ENCODE assay signal across 9 cellular contexts in genomic region chr4:139266583-139267257, GRCh38. TPM values are rescaled to one million over a fixed set of nuclear protein-coding genes. Genes with fewer than 3 reads are reported as not detected.
DNase-seq lines count a peak whose midpoint lies in the region; ATAC-seq, FAIRE-seq and TF ChIP-seq lines count a peak whose summit lies in the region.
"Had no signal": no experiment of that assay in that cellular context is flagged by ENCODE, and none has a peak within 500 bp of the region (broad histone marks: within the 10 kb centered on the region; RNA-seq: fewer than 3 reads in every experiment).

No MANE protein-coding gene starts in this region.

- H3K9me3 Mint-ChIP-seq in IgD-negative memory B cell, result no peaks in the 10 kb centered on the region

- no peaks in the 10 kb centered on the region for H3K27me3 ChIP-seq in K562 (ENCODE audit: control insufficient read depth in 2 of 2, insufficient read depth in 2 of 2, low read length in 2 of 2)

- peak; percentile 98 for ATAC-seq in GM21723 (IDR thresholded peaks at IDR 0.05; ENCODE audit: unreplicated experiment)
- peak; percentile 99 for ATAC-seq in K562

- H3K4me2 ChIP-seq in K562 (ENCODE audit: insufficient read depth, low read length), result peak overlapping the region; percentile 71

- H3K27me3 Mint-ChIP-seq in IgD-negative memory B cell, result no peaks in the 10 kb centered on the region

- peak; percentile 74 for TF ChIP-seq EP300 in K562 (IDR thresholded peaks at IDR 0.05; ENCODE audit: low read length)

- peak; percentile 90 for DNase-seq in EH (ENCODE audit: low read depth)
- DNase-seq in UCSD-AML1 (lab: John Stamatoyannopoulos, UW; ENCODE audit: unreplicated experiment), result peak; percentile 43
- DNase-seq in K562 (ENCODE audit: extremely low read depth in 1 of 4, low spot score in 3 of 4), result peak; percentile 62 to 92 (median 76)
- peak; percentile 76 to 85 for DNase-seq in stimulated activated CD4-positive, alpha-beta T cell treated with anti-CD3 and anti-CD28 coated beads, Interleukin-15, amount 100 ng/mL, for 48 hours (ENCODE audit: low read depth in 2 of 2)
- DNase-seq in cerebellar nuclear complex (lab: John Stamatoyannopoulos, UW), result no peak

- intact Hi-C loops in K562 (cut with micrococcal nuclease), result no loop called here

- no peaks in the 10 kb centered on the region for H3K36me3 ChIP-seq in K562 (ENCODE audit: control insufficient read depth, insufficient read depth, low read length)

- FAIRE-seq in K562 (lab: Jason Lieb, UNC) (peak; percentile 98), islet of Langerhans (lab: Jason Lieb, UNC) (peak; percentile 79)

- TF ChIP-seq POLR2A in K562 (conservative IDR thresholded peaks at IDR 0.05), result no peak

- no TSS peak for BruUV-seq in K562 (replicated peaks; lab: Mats Ljungman, UMichigan)

- no peaks in the 10 kb centered on the region for H3K9me3 ChIP-seq in K562 (replicated peaks; ENCODE audit: control insufficient read depth, insufficient read depth, low read depth, low read length)

- no peaks in the 10 kb centered on the region for H3K9me1 ChIP-seq in K562 (ENCODE audit: control insufficient read depth, insufficient read depth, low read length)

- TF ChIP-seq CTCF in K562 (IDR thresholded peaks at IDR 0.05 in 2 of 3, conservative IDR thresholded peaks at IDR 0.05 in 1 of 3; ENCODE audit: insufficient read depth in 2 of 3, low read depth in 1 of 3, low read length in 3 of 3), result 0 out of 6 replicates have a peak, but pooled peaks of 1 of the 3 experiments have one; percentile 8

- peak in 1 of 2 experiments; percentile 6; a peak in 1 of 4 replicates for TF ChIP-seq RAD21 in K562 (CRISPR knock-in tag; conservative IDR thresholded peaks at IDR 0.05 in 1 of 2, IDR thresholded peaks at IDR 0.05 in 1 of 2)

- peaks cover 10 to 13% (median 12%) of the 10 kb centered on the region in 3 donors for H3K4me1 Mint-ChIP-seq in IgD-negative memory B cell

- peaks cover 2% of the 10 kb centered on the region for H3K36me3 Mint-ChIP-seq in IgD-negative memory B cell

- WGBS in K562 (ENCODE audit: insufficient coverage, low coverage, missing lambda C conversion rate), result 12% methylated on average over 14 of the region's 14 CpGs

- in situ Hi-C loops in K562 (cut with MboI), result no loop called here

- CTCF ChIA-PET in K562 (lab: Yijun Ruan, JAX; ENCODE audit: low intra/inter-chr PET ratio), result no interaction called here

- H3K9ac ChIP-seq in K562 (ENCODE audit: insufficient read depth in 1 of 2, low read depth in 2 of 2, low read length in 2 of 2), result peak overlapping the region in 1 of 2 experiments; percentile 39; a peak in 2 of 4 replicates

- H4K20me1 ChIP-seq in K562 (replicated peaks; ENCODE audit: control insufficient read depth, insufficient read depth, low read length), result 0 out of 2 replicates have a peak, but pooled peaks cover 6% of the 10 kb centered on the region

- peak overlapping the region; percentile 33 to 93 (median 80) for H3K4me3 Mint-ChIP-seq in IgD-negative memory B cell

- peak overlapping the region; percentile 13; the same call in 1 of the 2 replicates for H3K4me3 ChIP-seq in K562

- H2AFZ ChIP-seq in K562 (ENCODE audit: low read depth, low read length), result peak overlapping the region; percentile 88

- H3K79me2 ChIP-seq in K562 (ENCODE audit: control insufficient read depth, insufficient read depth, low read length), result no peaks in the 10 kb centered on the region

- POLR2A ChIA-PET in K562 (lab: Yijun Ruan, JAX), result interaction anchor here (0.6 to 1.3 kb wide), 5 partner anchors 16 to 400 kb away, joined by 3 to 5 read pairs (median 3); partner anchors contain the start of gene NAA15

- H3K27ac ChIP-seq in K562 (ENCODE audit: extremely low read depth, low read depth, low read length), result peak overlapping the region; percentile 16; the same call in 2 of the 3 replicates
- H3K27ac ChIP-seq: epithelial cell of prostate had no signal

- peak overlapping the region in 2 of 3 donors; percentile 25 to 81 for H3K27ac Mint-ChIP-seq in IgD-negative memory B cell

- H3K4me1 ChIP-seq in K562 (replicated peaks in 1 of 2; ENCODE audit: control insufficient read depth in 2 of 2, insufficient read depth in 2 of 2, low read length in 2 of 2), result peaks cover 5 to 14% of the 10 kb centered on the region in 2 experiments; a peak in 4 of 5 replicates

RNA-seq across cellular contexts. Expression of gene MGARP, which starts 13.3 kb away (rescaled TPM):
- 0.19 TPM for polyA plus RNA-seq in IgD-negative memory B cell
- total RNA-seq in K562 (2011; cell fraction: chromatin; rRNA removed; ENCODE audit: low replicate concordance), result not detected in 2 replicates
- total RNA-seq in K562 (2011; cell fraction: nucleolus; rRNA removed), result not detected in 2 replicates
- total RNA-seq in K562 (2011; cell fraction: nucleoplasm; rRNA removed), result not detected in 2 replicates
- total RNA-seq in K562 (2014; rRNA removed), result not detected in 2 replicates
- 0.11 and 0.16 TPM in 2 replicates for total RNA-seq in K562 (2014; rRNA removed; fragmentation: Illumina TruSeq; extraction: Trizol)
- 0.15 TPM in 1 of 2 replicates, not detected in the other for total RNA-seq in K562 (2015; rRNA removed; fragmentation: Illumina TruSeq; extraction: Trizol)
- 0.31 and 0.35 TPM in 2 replicates for total RNA-seq in K562 (2021)
- 0.11 and 0.14 TPM in 2 replicates for polyA plus RNA-seq in K562 (2011; rRNA removed)
- polyA plus RNA-seq in K562 (2011; cell fraction: cytosol; rRNA removed), result 0.07 and 0.12 TPM in 2 replicates
- not detected in 2 replicates for polyA plus RNA-seq in K562 (2011; cell fraction: nucleus; rRNA removed)
- 0.07 and 0.17 TPM in 2 replicates for polyA plus RNA-seq in K562 (2012)
- 0.11 TPM in 1 of 2 replicates, not detected in the other for polyA plus RNA-seq in K562 (2014; fragmentation: Illumina TruSeq; extraction: Trizol)
- polyA plus RNA-seq in K562 (2014; fragmentation: Nextera tagmentation; extraction: Ambion mirVana), result under 1 TPM; 0.23 to 0.45 TPM
- not detected in 2 replicates for polyA plus RNA-seq in K562 (2014; rRNA removed)
- 0.30 TPM in 1 of 2 replicates, not detected in the other for polyA minus RNA-seq in K562 (2011; rRNA and poly(A)+ RNA removed)
- not detected in 2 replicates for polyA minus RNA-seq in K562 (2011; cell fraction: cytosol; rRNA and poly(A)+ RNA removed)
- not detected in 2 replicates for polyA minus RNA-seq in K562 (2011; cell fraction: nucleus; rRNA and poly(A)+ RNA removed)

RNA-seq across cellular contexts. Expression of gene NAA15, which starts 34.6 kb away (rescaled TPM):
- polyA plus RNA-seq in IgD-negative memory B cell (38.9 TPM), K562 (2011; rRNA removed) (39.8 and 61.9 TPM in 2 replicates), K562 (2014; fragmentation: Illumina TruSeq; extraction: Trizol) (60.4 and 76.4 TPM in 2 replicates), K562 (2014; fragmentation: Nextera tagmentation; extraction: Ambion mirVana) (10 to 100 TPM; 37.8 to 41.3 TPM), K562 (2014; rRNA removed) (45.9 and 48.9 TPM in 2 replicates)
- 31.5 and 142 TPM in 2 replicates for total RNA-seq in K562 (2011; cell fraction: chromatin; rRNA removed; ENCODE audit: low replicate concordance)
- 14.3 and 21.7 TPM in 2 replicates for total RNA-seq in K562 (2011; cell fraction: nucleolus; rRNA removed)
- 41.9 and 67.9 TPM in 2 replicates for total RNA-seq in K562 (2011; cell fraction: nucleoplasm; rRNA removed)
- total RNA-seq in K562 (2014; rRNA removed) (63.2 and 67.6 TPM in 2 replicates), K562 (2014; rRNA removed; fragmentation: Illumina TruSeq; extraction: Trizol) (114 and 126 TPM in 2 replicates), K562 (2015; rRNA removed; fragmentation: Illumina TruSeq; extraction: Trizol) (87.5 and 96.4 TPM in 2 replicates), K562 (2021) (117 TPM in 2 replicates)
- polyA plus RNA-seq in K562 (2011; cell fraction: cytosol; rRNA removed), result 5.5 and 10.9 TPM in 2 replicates
- 10.4 and 12.4 TPM in 2 replicates for polyA plus RNA-seq in K562 (2011; cell fraction: nucleus; rRNA removed)
- 29.9 and 48.2 TPM in 2 replicates for polyA plus RNA-seq in K562 (2012)
- polyA minus RNA-seq in K562 (2011; rRNA and poly(A)+ RNA removed), result 148 and 165 TPM in 2 replicates
- 44.9 and 54.8 TPM in 2 replicates for polyA minus RNA-seq in K562 (2011; cell fraction: cytosol; rRNA and poly(A)+ RNA removed)
- polyA minus RNA-seq in K562 (2011; cell fraction: nucleus; rRNA and poly(A)+ RNA removed), result 25.8 and 45.7 TPM in 2 replicates

RNA-seq across cellular contexts. Expression of gene NDUFC1, which starts 35.6 kb away (rescaled TPM):
- polyA plus RNA-seq in IgD-negative memory B cell (107 TPM), K562 (2011; rRNA removed) (55.8 and 58.9 TPM in 2 replicates), K562 (2014; fragmentation: Illumina TruSeq; extraction: Trizol) (62.2 and 119 TPM in 2 replicates), K562 (2014; fragmentation: Nextera tagmentation; extraction: Ambion mirVana) (100 to 1,000 TPM; 350 to 378 TPM), K562 (2014; rRNA removed) (170 and 180 TPM in 2 replicates)
- 12.2 and 17.5 TPM in 2 replicates for total RNA-seq in K562 (2011; cell fraction: chromatin; rRNA removed; ENCODE audit: low replicate concordance)
- 10.5 and 16.2 TPM in 2 replicates for total RNA-seq in K562 (2011; cell fraction: nucleolus; rRNA removed)
- 17.0 and 26.2 TPM in 2 replicates for total RNA-seq in K562 (2011; cell fraction: nucleoplasm; rRNA removed)
- total RNA-seq in K562 (2014; rRNA removed) (82.2 and 120 TPM in 2 replicates), K562 (2014; rRNA removed; fragmentation: Illumina TruSeq; extraction: Trizol) (89.2 and 89.5 TPM in 2 replicates), K562 (2015; rRNA removed; fragmentation: Illumina TruSeq; extraction: Trizol) (141 and 142 TPM in 2 replicates), K562 (2021) (88.8 and 95.4 TPM in 2 replicates)
- polyA plus RNA-seq in K562 (2011; cell fraction: cytosol; rRNA removed), result 49.9 and 58.8 TPM in 2 replicates
- 32.8 and 33.1 TPM in 2 replicates for polyA plus RNA-seq in K562 (2011; cell fraction: nucleus; rRNA removed)
- polyA plus RNA-seq in K562 (2012), result 84.9 and 145 TPM in 2 replicates
- polyA minus RNA-seq in K562 (2011; rRNA and poly(A)+ RNA removed), result 19.1 and 19.5 TPM in 2 replicates
- 28.2 and 36.0 TPM in 2 replicates for polyA minus RNA-seq in K562 (2011; cell fraction: cytosol; rRNA and poly(A)+ RNA removed)
- polyA minus RNA-seq in K562 (2011; cell fraction: nucleus; rRNA and poly(A)+ RNA removed), result 8.8 and 18.8 TPM in 2 replicates

Comparison
In these comparisons a context has a peak if more than half of its experiments do, and no peak if none do; other contexts are left out.
1. DNase-seq: peak in EH (single experiment), UCSD-AML1 (single experiment), K562 (4 of 4) and stimulated activated CD4-positive, alpha-beta T cell treated with anti-CD3 and anti-CD28 coated beads, Interleukin-15, amount 100 ng/mL, for 48 hours (2 of 2); none in cerebellar nuclear complex (0 of 2).